Comparison of ENCODE assay signal across 14 cellular contexts in the genomic region with DNA sequence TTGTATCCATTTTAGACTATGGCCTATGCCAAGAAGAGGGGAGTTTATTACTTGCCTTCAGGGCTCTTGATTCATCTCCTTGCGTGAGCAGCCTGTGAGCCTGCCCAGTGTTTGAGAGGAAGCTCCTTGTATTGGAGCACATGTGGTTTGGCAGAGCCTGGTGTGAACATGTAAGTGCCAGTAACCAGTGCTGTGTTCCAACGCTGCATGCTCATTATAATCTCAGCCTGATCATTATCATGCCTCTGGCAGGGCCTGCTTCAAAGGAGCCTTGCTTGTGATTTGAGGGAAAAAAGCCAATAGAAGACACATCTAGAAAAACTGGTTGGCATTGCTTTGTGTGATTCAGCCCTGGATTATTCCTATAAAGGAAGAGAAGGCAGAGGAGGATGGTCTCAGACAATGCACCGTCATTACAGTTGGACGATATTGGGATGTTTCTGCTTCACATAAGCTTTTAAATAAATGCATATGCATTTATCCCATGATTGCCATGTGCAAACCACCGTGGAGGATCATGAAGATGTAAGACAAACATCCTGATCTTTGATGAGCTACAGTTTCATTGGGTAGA.
A peak's percentile ranks its signal among the peaks of the same experiment; 100 is the strongest.
DNase-seq lines count a peak whose midpoint lies in the region; ATAC-seq, FAIRE-seq and TF ChIP-seq lines count a peak whose summit lies in the region.
"Had no signal": no experiment of that assay in that cellular context is flagged by ENCODE, and none has a peak within 500 bp of the region (broad histone marks: within the 10 kb centered on the region; RNA-seq: fewer than 3 reads in every experiment).

No MANE protein-coding gene starts in this region.

- no peak for TF ChIP-seq POLR2A in prostate gland (IDR thresholded peaks at IDR 0.05)

- H3K27me3 ChIP-seq in bronchial epithelial cell (ENCODE audit: control insufficient read depth, insufficient read depth, low read length) (no peaks in the 10 kb centered on the region), prostate gland (replicated peaks; ENCODE audit: insufficient read depth) (no peaks in the 10 kb centered on the region)

- H3K9me3 ChIP-seq in prostate gland = no peaks in the 10 kb centered on the region
- H3K9me3 ChIP-seq: lower lobe of right lung had no signal

- DNase-seq in ELR (ENCODE audit: low read depth) = peak; percentile 91
- DNase-seq in NCI-H146 treated with DMSO at 0.1 percent for 48 hours (lab: John Stamatoyannopoulos, UW; ENCODE audit: unreplicated experiment) = peak; percentile 11
- DNase-seq in bronchial epithelial cell (ENCODE audit: low read depth) = peak; percentile 98
- peak; percentile 93 for DNase-seq in prostate gland (ENCODE audit: low spot score)
- DNase-seq in HK-2 (ENCODE audit: unreplicated experiment) = no peak
- DNase-seq in germinal center (ENCODE audit: low spot score) = no peak
- DNase-seq: activated CD4-positive, alpha-beta T cell treated with anti-CD3 and anti-CD28 coated beads for 4 hours; activated effector memory CD4-positive, alpha-beta T cell treated with Interleukin-2 at 50 U/mL for 16 hours; lower lobe of right lung; stimulated activated CD4-positive, alpha-beta T cell treated with anti-CD3 and anti-CD28 coated beads, Interleukin-4, amount 100 ng/mL, for 1 hour had no signal

- H3K36me3 ChIP-seq in bronchial epithelial cell (ENCODE audit: control insufficient read depth, insufficient read depth, low read length) (no peaks in the 10 kb centered on the region), prostate gland (no peaks in the 10 kb centered on the region)
- H3K36me3 ChIP-seq: lower lobe of right lung had no signal

- FAIRE-seq in bronchial epithelial cell (lab: Jason Lieb, UNC) = peak; percentile 93
- FAIRE-seq: colon, GM18507 had no signal

- H3K4me3 ChIP-seq in bronchial epithelial cell (ENCODE audit: low read depth, low read length) (no peak overlapping the region), prostate gland (no peak overlapping the region)
- H3K4me3 ChIP-seq: lower lobe of right lung had no signal

- TF ChIP-seq CTCF in bronchial epithelial cell (IDR thresholded peaks at IDR 0.05; ENCODE audit: insufficient read depth, low read length, severe bottlenecking) (no peak), prostate gland (IDR thresholded peaks at IDR 0.05) (no peak)

- no peak overlapping the region for H3K27ac ChIP-seq in prostate gland
- H3K27ac ChIP-seq: lower lobe of right lung had no signal

- no peak for ATAC-seq in HG03159 (IDR thresholded peaks at IDR 0.05; ENCODE audit: unreplicated experiment)
- no peak for ATAC-seq in GM21619 (IDR thresholded peaks at IDR 0.05; ENCODE audit: unreplicated experiment)
- ATAC-seq: lower lobe of right lung had no signal

- no peaks in the 10 kb centered on the region for H3K4me1 ChIP-seq in prostate gland (replicated peaks)

- intact Hi-C loops in prostate gland (cut with DNase I) = no loop called here

- 34% methylated on average over 5 of the region's 5 CpGs for WGBS in prostate gland

Comparison
In these comparisons a context has a peak if more than half of its experiments do, and no peak if none do; other contexts are left out.
1. DNase-seq: peak in ELR (single experiment), NCI-H146 treated with DMSO at 0.1 percent for 48 hours (single experiment), bronchial epithelial cell (single experiment) and prostate gland (single experiment); none in HK-2 (single experiment) and germinal center (single experiment).